ENCODE assay signal across 1 cellular context in the genomic region with DNA sequence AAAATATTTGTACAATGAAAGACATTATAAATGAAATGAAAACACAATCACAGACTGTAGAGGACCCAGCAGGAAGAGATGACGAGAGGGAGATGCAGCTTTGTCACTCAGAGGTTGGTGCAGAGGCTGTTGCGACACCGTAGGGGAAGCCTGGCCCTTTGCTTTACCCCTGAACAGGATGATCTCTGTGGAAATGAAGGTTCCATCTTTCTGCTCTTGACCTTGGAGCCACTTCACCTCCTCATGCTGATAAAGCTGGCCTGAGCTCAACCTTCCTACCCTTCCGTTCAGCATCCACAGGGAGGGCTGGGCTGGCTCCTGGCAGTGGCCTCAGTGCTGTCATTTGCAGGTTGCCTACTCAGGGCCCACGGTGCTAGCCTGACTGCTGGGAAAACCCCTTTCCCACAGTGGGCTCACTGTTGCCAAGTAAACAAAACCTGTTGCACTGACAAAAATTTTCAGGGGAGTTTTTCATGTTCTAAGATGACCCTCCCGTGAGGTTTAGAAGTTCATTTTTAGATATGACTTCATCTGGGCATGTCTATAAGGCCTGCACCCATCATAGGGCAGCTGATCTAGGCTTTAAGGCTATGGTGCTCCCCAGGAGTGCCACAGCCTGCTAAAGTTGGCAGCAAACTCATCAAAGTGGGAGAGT.
TF ChIP-seq lines count a peak whose summit lies in the region.

No MANE protein-coding gene starts in this region.

TF ChIP-seq in GM23338, 12 proteins besides CTCF, POLR2A, EP300 and RAD21 (continued from another document):
- TF ChIP-seq, protein P1, sequence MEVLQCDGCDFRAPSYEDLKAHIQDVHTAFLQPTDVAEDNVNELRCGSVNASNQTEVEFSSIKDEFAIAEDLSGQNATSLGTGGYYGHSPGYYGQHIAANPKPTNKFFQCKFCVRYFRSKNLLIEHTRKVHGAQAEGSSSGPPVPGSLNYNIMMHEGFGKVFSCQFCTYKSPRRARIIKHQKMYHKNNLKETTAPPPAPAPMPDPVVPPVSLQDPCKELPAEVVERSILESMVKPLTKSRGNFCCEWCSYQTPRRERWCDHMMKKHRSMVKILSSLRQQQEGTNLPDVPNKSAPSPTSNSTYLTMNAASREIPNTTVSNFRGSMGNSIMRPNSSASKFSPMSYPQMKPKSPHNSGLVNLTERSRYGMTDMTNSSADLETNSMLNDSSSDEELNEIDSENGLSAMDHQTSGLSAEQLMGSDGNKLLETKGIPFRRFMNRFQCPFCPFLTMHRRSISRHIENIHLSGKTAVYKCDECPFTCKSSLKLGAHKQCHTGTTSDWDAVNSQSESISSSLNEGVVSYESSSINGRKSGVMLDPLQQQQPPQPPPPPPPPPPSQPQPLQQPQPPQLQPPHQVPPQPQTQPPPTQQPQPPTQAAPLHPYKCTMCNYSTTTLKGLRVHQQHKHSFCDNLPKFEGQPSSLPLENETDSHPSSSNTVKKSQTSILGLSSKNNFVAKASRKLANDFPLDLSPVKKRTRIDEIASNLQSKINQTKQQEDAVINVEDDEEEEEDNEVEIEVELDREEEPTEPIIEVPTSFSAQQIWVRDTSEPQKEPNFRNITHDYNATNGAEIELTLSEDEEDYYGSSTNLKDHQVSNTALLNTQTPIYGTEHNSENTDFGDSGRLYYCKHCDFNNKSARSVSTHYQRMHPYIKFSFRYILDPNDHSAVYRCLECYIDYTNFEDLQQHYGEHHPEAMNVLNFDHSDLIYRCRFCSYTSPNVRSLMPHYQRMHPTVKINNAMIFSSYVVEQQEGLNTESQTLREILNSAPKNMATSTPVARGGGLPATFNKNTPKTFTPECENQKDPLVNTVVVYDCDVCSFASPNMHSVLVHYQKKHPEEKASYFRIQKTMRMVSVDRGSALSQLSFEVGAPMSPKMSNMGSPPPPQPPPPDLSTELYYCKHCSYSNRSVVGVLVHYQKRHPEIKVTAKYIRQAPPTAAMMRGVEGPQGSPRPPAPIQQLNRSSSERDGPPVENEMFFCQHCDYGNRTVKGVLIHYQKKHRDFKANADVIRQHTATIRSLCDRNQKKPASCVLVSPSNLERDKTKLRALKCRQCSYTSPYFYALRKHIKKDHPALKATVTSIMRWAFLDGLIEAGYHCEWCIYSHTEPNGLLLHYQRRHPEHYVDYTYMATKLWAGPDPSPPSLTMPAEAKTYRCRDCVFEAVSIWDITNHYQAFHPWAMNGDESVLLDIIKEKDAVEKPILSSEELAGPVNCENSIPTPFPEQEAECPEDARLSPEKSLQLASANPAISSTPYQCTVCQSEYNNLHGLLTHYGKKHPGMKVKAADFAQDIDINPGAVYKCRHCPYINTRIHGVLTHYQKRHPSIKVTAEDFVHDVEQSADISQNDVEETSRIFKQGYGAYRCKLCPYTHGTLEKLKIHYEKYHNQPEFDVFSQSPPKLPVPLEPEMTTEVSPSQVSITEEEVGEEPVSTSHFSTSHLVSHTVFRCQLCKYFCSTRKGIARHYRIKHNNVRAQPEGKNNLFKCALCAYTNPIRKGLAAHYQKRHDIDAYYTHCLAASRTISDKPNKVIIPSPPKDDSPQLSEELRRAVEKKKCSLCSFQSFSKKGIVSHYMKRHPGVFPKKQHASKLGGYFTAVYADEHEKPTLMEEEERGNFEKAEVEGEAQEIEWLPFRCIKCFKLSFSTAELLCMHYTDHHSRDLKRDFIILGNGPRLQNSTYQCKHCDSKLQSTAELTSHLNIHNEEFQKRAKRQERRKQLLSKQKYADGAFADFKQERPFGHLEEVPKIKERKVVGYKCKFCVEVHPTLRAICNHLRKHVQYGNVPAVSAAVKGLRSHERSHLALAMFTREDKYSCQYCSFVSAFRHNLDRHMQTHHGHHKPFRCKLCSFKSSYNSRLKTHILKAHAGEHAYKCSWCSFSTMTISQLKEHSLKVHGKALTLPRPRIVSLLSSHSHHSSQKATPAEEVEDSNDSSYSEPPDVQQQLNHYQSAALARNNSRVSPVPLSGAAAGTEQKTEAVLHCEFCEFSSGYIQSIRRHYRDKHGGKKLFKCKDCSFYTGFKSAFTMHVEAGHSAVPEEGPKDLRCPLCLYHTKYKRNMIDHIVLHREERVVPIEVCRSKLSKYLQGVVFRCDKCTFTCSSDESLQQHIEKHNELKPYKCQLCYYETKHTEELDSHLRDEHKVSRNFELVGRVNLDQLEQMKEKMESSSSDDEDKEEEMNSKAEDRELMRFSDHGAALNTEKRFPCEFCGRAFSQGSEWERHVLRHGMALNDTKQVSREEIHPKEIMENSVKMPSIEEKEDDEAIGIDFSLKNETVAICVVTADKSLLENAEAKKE (CRISPR knock-in tag; IDR thresholded peaks at IDR 0.05), result no peak
